10 cellular contexts compared by ENCODE assay signal in the genomic region with DNA sequence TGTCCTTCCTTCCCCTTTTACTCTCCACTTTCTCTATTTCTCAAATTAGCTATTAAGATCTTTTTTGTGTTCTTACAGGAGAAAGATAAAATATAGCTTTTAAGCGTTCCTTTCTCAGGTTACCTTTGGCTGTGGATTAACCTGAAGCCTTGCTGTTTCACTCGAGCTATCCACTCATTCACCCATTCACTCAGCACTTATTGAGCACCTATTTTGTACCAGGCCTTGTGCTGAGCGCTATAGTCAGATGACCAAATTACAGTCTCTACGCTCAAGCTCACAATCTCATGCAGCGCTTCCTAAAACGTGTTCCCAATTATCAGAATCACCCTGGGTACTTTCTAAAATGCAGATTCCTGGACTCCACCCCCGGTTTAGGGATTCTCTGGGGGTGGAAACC. TPM values are rescaled to one million over a fixed set of nuclear protein-coding genes. Genes with fewer than 3 reads are reported as not detected.
A peak's percentile ranks its signal among the peaks of the same experiment; 100 is the strongest.
DNase-seq lines count a peak whose midpoint lies in the region; ATAC-seq and TF ChIP-seq lines count a peak whose summit lies in the region.
"Had no signal": no experiment of that assay in that cellular context is flagged by ENCODE, and none has a peak within 500 bp of the region (broad histone marks: within the 10 kb centered on the region; RNA-seq: fewer than 3 reads in every experiment).

No MANE protein-coding gene starts in this region.

- H3K27ac ChIP-seq in OCI-LY1 (ENCODE audit: low read depth, low read length, poor library complexity, severe bottlenecking) = no peak overlapping the region

- H3K36me3 Mint-ChIP-seq in chondrocyte (ENCODE audit: low read depth) (no peaks in the 10 kb centered on the region), osteocyte (ENCODE audit: unreplicated experiment) (peaks cover 1% of the 10 kb centered on the region)

- no peaks in the 10 kb centered on the region for H4K20me1 ChIP-seq in OCI-LY1 (ENCODE audit: insufficient read depth, low read length)

- H3K4me1 Mint-ChIP-seq in chondrocyte (ENCODE audit: low read depth) (peaks cover 30% of the 10 kb centered on the region), osteocyte (ENCODE audit: unreplicated experiment) (peaks cover 36% of the 10 kb centered on the region)

- H3K27me3 Mint-ChIP-seq in chondrocyte (ENCODE audit: low read depth) (no peaks in the 10 kb centered on the region), osteocyte (ENCODE audit: unreplicated experiment) (no peaks in the 10 kb centered on the region)

- TF ChIP-seq CTCF in OCI-LY1 (IDR thresholded peaks at IDR 0.05; ENCODE audit: low read length) (no peak), chondrocyte (IDR thresholded peaks at IDR 0.05) (no peak), osteocyte (IDR thresholded peaks at IDR 0.05) (no peak)

- H3K4me2 ChIP-seq in OCI-LY1 (ENCODE audit: low read length) = peak overlapping the region; percentile 66

- CTCF ChIA-PET in HEK293T (lab: Yijun Ruan, JAX) = no interaction called here

- no peaks in the 10 kb centered on the region for H3K27me3 ChIP-seq in OCI-LY1 (ENCODE audit: insufficient read depth, low read length)

- POLR2A ChIA-PET in HEK293T (lab: Yijun Ruan, JAX) = interaction anchor here (3.1 kb wide), 1 partner anchor 9 kb away, joined by 29 read pairs; no protein-coding TSS in a partner anchor

- H3K9me3 ChIP-seq in OCI-LY1 (ENCODE audit: low read length) = no peaks in the 10 kb centered on the region

- peak overlapping the region; percentile 93; the same call in 1 of the 2 replicates for H3K4me3 ChIP-seq in GM08714 (ENCODE audit: low read length)
- H3K4me3 ChIP-seq in OCI-LY1 (ENCODE audit: low read depth, low read length, poor library complexity, severe bottlenecking) = peak overlapping the region; percentile 66

- H3K27ac Mint-ChIP-seq in chondrocyte (ENCODE audit: unreplicated experiment) = no peak overlapping the region
- H3K27ac Mint-ChIP-seq in osteocyte (ENCODE audit: unreplicated experiment) = peak overlapping the region; percentile 99

- H3K4me3 Mint-ChIP-seq in chondrocyte (ENCODE audit: unreplicated experiment) (peak overlapping the region; percentile 90), osteocyte (ENCODE audit: unreplicated experiment) (peak overlapping the region; percentile 91)

- no peaks in the 10 kb centered on the region for H3K36me3 ChIP-seq in OCI-LY1 (ENCODE audit: insufficient read depth, low read length)

- ATAC-seq in activated CD4-positive, CD25-positive, alpha-beta regulatory T cell treated with anti-CD3 and anti-CD28 coated beads, Interleukin-2, amount 50 U/mL, for 24 hours = no peak

- peaks cover 38% of the 10 kb centered on the region for H3K4me1 ChIP-seq in OCI-LY1 (ENCODE audit: insufficient read depth, low read length, severe bottlenecking)

- no peak overlapping the region for H2AFZ ChIP-seq in OCI-LY1 (ENCODE audit: low read length)

- no peaks in the 10 kb centered on the region for H3F3A ChIP-seq in OCI-LY1 (ENCODE audit: insufficient read depth, low read length)

- no peaks in the 10 kb centered on the region for H3K79me2 ChIP-seq in OCI-LY1 (ENCODE audit: insufficient read depth, low read length)

- H3K9me2 ChIP-seq in OCI-LY1 (ENCODE audit: low read depth, low read length) = no peaks in the 10 kb centered on the region

- DNase-seq in chondrocyte (ENCODE audit: low spot score) = no peak
- DNase-seq in osteocyte (ENCODE audit: extremely low spot score, unreplicated experiment) = no peak
- no peak for DNase-seq in HEK293T (ENCODE audit: extremely low spot score)
- DNase-seq in T1000 (lab: John Stamatoyannopoulos, UW) = no peak
- DNase-seq in D341Med (ENCODE audit: low spot score) = no peak
- DNase-seq: caudate nucleus, NCI-H446 treated with DMSO at 0.1 percent for 48 hours had no signal

- H3K9ac ChIP-seq in OCI-LY1 (ENCODE audit: low read length) = no peak overlapping the region; the same call in 1 of the 2 replicates

- H3K9me3 Mint-ChIP-seq in chondrocyte (ENCODE audit: low read depth) (no peaks in the 10 kb centered on the region), osteocyte (ENCODE audit: unreplicated experiment) (no peaks in the 10 kb centered on the region)

TF ChIP-seq in HEK293T, 16 proteins besides CTCF, POLR2A, EP300 and RAD21:
- no peak for TF ChIP-seq CTBP1 (IDR thresholded peaks at IDR 0.05; ENCODE audit: borderline replicate concordance)
- no peak for TF ChIP-seq LEF1 (IDR thresholded peaks at IDR 0.05; ENCODE audit: borderline replicate concordance)
- no peak for TF ChIP-seq SP1 (IDR thresholded peaks at IDR 0.05)
- TF ChIP-seq FOXA1 (IDR thresholded peaks at IDR 0.05) = no peak
- no peak for TF ChIP-seq FOXK2 (IDR thresholded peaks at IDR 0.05)
- no peak for TF ChIP-seq SUZ12 (IDR thresholded peaks at IDR 0.05)
- no peak for TF ChIP-seq FOXM1 (IDR thresholded peaks at IDR 0.05; ENCODE audit: borderline replicate concordance)
- TF ChIP-seq L3MBTL2 (conservative IDR thresholded peaks at IDR 0.05) = no peak
- TF ChIP-seq NFRKB (IDR thresholded peaks at IDR 0.05) = no peak
- no peak for TF ChIP-seq BHLHE40 (IDR thresholded peaks at IDR 0.05; ENCODE audit: borderline replicate concordance)
- no peak for TF ChIP-seq TARDBP (IDR thresholded peaks at IDR 0.05)
- no peak for TF ChIP-seq ZNF384 (IDR thresholded peaks at IDR 0.05)
- no peak for TF ChIP-seq ELF4 (IDR thresholded peaks at IDR 0.05)
- TF ChIP-seq HDGF (IDR thresholded peaks at IDR 0.05; ENCODE audit: borderline replicate concordance) = no peak

RNA-seq across cellular contexts. Expression of gene CEP250, which starts 1.8 kb away (rescaled TPM):
- total RNA-seq in chondrocyte = 33.1 to 43.6 TPM (median 38.4 TPM) in 3 replicates
- total RNA-seq in osteocyte = 57.1 and 58.5 TPM in 2 replicates

RNA-seq across cellular contexts. Expression of gene GDF5, which starts 15.6 kb away (rescaled TPM):
- total RNA-seq in chondrocyte (1.7 to 3.5 TPM (median 3.4 TPM) in 3 replicates), osteocyte (4.7 and 6.3 TPM in 2 replicates)

RNA-seq across cellular contexts. Expression of gene UQCC1, which starts 41.9 kb away (rescaled TPM):
- total RNA-seq in chondrocyte = 30.4 to 42.5 TPM (median 31.7 TPM) in 3 replicates
- 41.1 and 42.2 TPM in 2 replicates for total RNA-seq in osteocyte
